In genomic region chr2:161159829-161160225, GRCh38 we compare ENCODE assay signal across 8 cellular contexts. TPM values are rescaled to one million over a fixed set of nuclear protein-coding genes. Genes with fewer than 3 reads are reported as not detected.
A peak's percentile ranks its signal among the peaks of the same experiment; 100 is the strongest.
DNase-seq lines count a peak whose midpoint lies in the region; ATAC-seq and TF ChIP-seq lines count a peak whose summit lies in the region.

No MANE protein-coding gene starts in this region.

- peaks cover 22% of the 10 kb centered on the region for H3K36me3 ChIP-seq in KOPT-K1 (ENCODE audit: insufficient read depth, low read length)
- no peaks in the 10 kb centered on the region for H3K36me3 ChIP-seq in endocrine pancreas (ENCODE audit: control insufficient read depth, insufficient read depth, low read length)
- peaks cover 0 to 16% of the 10 kb centered on the region in 2 donors for H3K36me3 ChIP-seq in gastrocnemius medialis

- peak overlapping the region; percentile 98 for H3K4me3 Mint-ChIP-seq in activated CD4-positive, alpha-beta T cell treated with anti-CD3 and anti-CD28 coated beads, Interleukin-2, amount 10 ng/mL, durations not matched to agents 7 days and 5 days

- in situ Hi-C loops in gastrocnemius medialis (cut with MboI; ENCODE audit: low sequenced_read_pairs in 4 of 4) = no loop called here

- H3K4me1 ChIP-seq in endocrine pancreas (ENCODE audit: control insufficient read depth, insufficient read depth, low read length) = peaks cover 7% of the 10 kb centered on the region
- H3K4me1 ChIP-seq in gastrocnemius medialis = peaks cover 38 to 42% of the 10 kb centered on the region in 2 donors

- DNase-seq in activated CD4-positive, alpha-beta T cell treated with anti-CD3 and anti-CD28 coated beads, Interleukin-2, amount 10 ng/mL, durations not matched to agents 7 days and 5 days = no peak
- no peak for DNase-seq in activated CD4-positive, alpha-beta T cell treated with anti-CD3 and anti-CD28 coated beads, Interleukin-2, amount 50 U/mL, for 48 hours
- DNase-seq in gastrocnemius medialis (no peak), NCI-H446 treated with DMSO at 0.1 percent for 48 hours (lab: John Stamatoyannopoulos, UW) (no peak), NCI-H1694 (lab: John Stamatoyannopoulos, UW) (no peak)

- POLR2A ChIA-PET in activated CD4-positive, alpha-beta T cell treated with anti-CD3 and anti-CD28 coated beads, Interleukin-2, amount 10 ng/mL, durations not matched to agents 7 days and 5 days (lab: Charles Lee) = interaction anchor here (0.6 kb wide), 1 partner anchor 904 kb away, joined by 3 read pairs; no protein-coding TSS in a partner anchor

- intact Hi-C loops in gastrocnemius medialis (cut with DNase I; ENCODE audit: low total_unique reads) = loop anchor here (1.0 to 5.0 kb wide), 3 partner anchors 35 to 147 kb away; partner anchors contain the start of gene PSMD14

- CTCF ChIA-PET in activated CD4-positive, alpha-beta T cell treated with anti-CD3 and anti-CD28 coated beads, Interleukin-2, amount 10 ng/mL, durations not matched to agents 7 days and 5 days (lab: Charles Lee) = no interaction called here

- no peak for TF ChIP-seq CTCF in gastrocnemius medialis (IDR thresholded peaks at IDR 0.05 in 4 of 5, conservative IDR thresholded peaks at IDR 0.05 in 1 of 5)

- TF ChIP-seq POLR2A in gastrocnemius medialis (IDR thresholded peaks at IDR 0.05) = no peak

- no peaks in the 10 kb centered on the region for H3K9me3 Mint-ChIP-seq in activated CD4-positive, alpha-beta T cell treated with anti-CD3 and anti-CD28 coated beads, Interleukin-2, amount 10 ng/mL, durations not matched to agents 7 days and 5 days

- H3K4me1 Mint-ChIP-seq in activated CD4-positive, alpha-beta T cell treated with anti-CD3 and anti-CD28 coated beads, Interleukin-2, amount 10 ng/mL, durations not matched to agents 7 days and 5 days = peaks cover 43% of the 10 kb centered on the region

- H3K9me3 ChIP-seq in KOPT-K1 (ENCODE audit: insufficient read depth, low read length, poor library complexity, severe bottlenecking) = no peaks in the 10 kb centered on the region
- no peaks in the 10 kb centered on the region for H3K9me3 ChIP-seq in endocrine pancreas (ENCODE audit: control insufficient read depth, low read length)
- no peaks in the 10 kb centered on the region for H3K9me3 ChIP-seq in gastrocnemius medialis

- H3K27me3 ChIP-seq in endocrine pancreas (ENCODE audit: control insufficient read depth, insufficient read depth, low read length) = no peaks in the 10 kb centered on the region
- no peaks in the 10 kb centered on the region for H3K27me3 ChIP-seq in gastrocnemius medialis

- H3K9ac ChIP-seq in endocrine pancreas (ENCODE audit: control insufficient read depth, insufficient read depth, low read length) = no peak overlapping the region

- H3K36me3 Mint-ChIP-seq in activated CD4-positive, alpha-beta T cell treated with anti-CD3 and anti-CD28 coated beads, Interleukin-2, amount 10 ng/mL, durations not matched to agents 7 days and 5 days (ENCODE audit: low read depth) = peaks cover 45% of the 10 kb centered on the region

- H3K27ac ChIP-seq in KOPT-K1 (ENCODE audit: low read depth, low read length, poor library complexity, severe bottlenecking) (peak overlapping the region; percentile 95), gastrocnemius medialis (peak overlapping the region; percentile 90 to 99 (median 96))

- H3K27me3 Mint-ChIP-seq in activated CD4-positive, alpha-beta T cell treated with anti-CD3 and anti-CD28 coated beads, Interleukin-2, amount 10 ng/mL, durations not matched to agents 7 days and 5 days = no peaks in the 10 kb centered on the region

- H3K4me3 ChIP-seq in endocrine pancreas (ENCODE audit: control insufficient read depth, insufficient read depth, low read length) (peak overlapping the region; percentile 99), gastrocnemius medialis (peak overlapping the region; percentile 47 to 98 (median 91))

- H3K27ac Mint-ChIP-seq in activated CD4-positive, alpha-beta T cell treated with anti-CD3 and anti-CD28 coated beads, Interleukin-2, amount 10 ng/mL, durations not matched to agents 7 days and 5 days = peak overlapping the region; percentile 99

- ATAC-seq in gastrocnemius medialis (peak in 1 of 2 donors; percentile 15), HG02884 (IDR thresholded peaks at IDR 0.05; ENCODE audit: unreplicated experiment) (no peak)

RNA-seq across cellular contexts. Expression of gene TANK, which starts 0.4 kb away (rescaled TPM):
- 10 to 100 TPM; 71.5 to 74.1 TPM for total RNA-seq in activated CD4-positive, alpha-beta T cell treated with anti-CD3 and anti-CD28 coated beads, Interleukin-2, amount 10 ng/mL, durations not matched to agents 7 days and 5 days
- total RNA-seq in gastrocnemius medialis = 100 to 1,000 TPM in 1 of 4 donors, 10 to 100 TPM in 3; 70.3 to 103 (median 86.0) TPM
